8 cellular contexts compared by ENCODE assay signal in the genomic region with DNA sequence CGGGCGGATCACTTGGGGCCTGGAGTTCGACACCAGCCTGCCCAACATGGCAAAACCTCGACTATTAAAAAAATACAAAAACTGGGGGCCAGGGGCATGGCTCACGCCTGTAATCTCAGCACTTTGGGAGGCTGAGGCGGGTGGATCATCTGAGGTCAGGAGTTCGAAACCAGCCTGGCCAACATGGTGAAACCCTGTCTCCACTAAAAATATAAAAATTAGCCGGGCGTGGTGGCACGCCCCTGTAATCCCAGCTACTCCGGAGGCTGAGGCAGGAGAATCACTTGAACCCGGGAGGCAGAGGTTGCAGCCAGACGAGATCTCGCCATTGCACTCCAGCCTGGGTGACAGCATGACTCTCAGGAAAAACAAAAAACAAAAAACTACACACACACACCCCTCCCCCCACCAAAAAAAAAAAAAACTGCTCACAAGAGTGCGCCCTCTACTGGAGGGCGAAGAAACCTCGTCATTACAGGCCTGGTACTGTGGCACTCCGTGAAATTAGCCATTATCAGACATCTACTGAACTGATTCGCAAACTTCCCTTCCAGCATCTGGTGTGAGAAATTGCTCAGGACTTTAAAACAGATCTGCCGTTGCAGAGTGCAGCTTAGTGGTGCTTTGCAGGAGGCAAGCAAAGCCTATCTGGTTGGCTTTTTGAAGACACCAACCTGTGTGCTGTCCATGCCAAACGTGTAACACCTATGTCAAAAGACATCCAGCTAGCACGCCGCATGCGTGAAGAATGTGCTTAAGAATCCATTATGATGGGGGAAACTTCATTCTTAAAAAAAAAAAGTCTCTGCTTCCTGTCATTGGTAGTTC. TPM values are rescaled to one million over a fixed set of nuclear protein-coding genes. Genes with fewer than 3 reads are reported as not detected.
DNase-seq lines count a peak whose midpoint lies in the region; ATAC-seq, FAIRE-seq and TF ChIP-seq lines count a peak whose summit lies in the region.

No MANE protein-coding gene starts in this region.

- no peaks in the 10 kb centered on the region for H3K27me3 Mint-ChIP-seq in activated CD4-positive, alpha-beta T cell treated with anti-CD3 and anti-CD28 coated beads, Interleukin-2, amount 10 ng/mL, durations not matched to agents 7 days and 5 days
- peaks cover 4% of the 10 kb centered on the region for H3K27me3 Mint-ChIP-seq in dendritic cell treated with granulocyte-macrophage colony-stimulating factor and Interleukin-4, amounts not matched to agents 40 ng/mL and 50 ng/mL, for 4 days
- H3K27me3 Mint-ChIP-seq in memory B cell = no peaks in the 10 kb centered on the region

- H3K9me3 ChIP-seq in BLaER1 treated with 17β-estradiol and CSF1 and Interleukin-3, amounts not matched to agents 10 nM and 100 nM (replicated peaks in 1 of 11) = no peaks in the 10 kb centered on the region

- intact Hi-C loops in dendritic cell treated with granulocyte-macrophage colony-stimulating factor and Interleukin-4, amounts not matched to agents 40 ng/mL and 50 ng/mL, for 4 days (cut with micrococcal nuclease) = loop anchor here (2.0 kb wide), 1 partner anchor 174 kb away; no protein-coding TSS in a partner anchor

- H3K9ac ChIP-seq in BLaER1 treated with 17β-estradiol and CSF1 and Interleukin-3, amounts not matched to agents 10 nM and 100 nM = peak overlapping the region in 5 of 11 experiments; percentile 16 to 47 (median 26); a peak in 4 of 22 replicates

- peaks cover 16 to 41% (median 28%) of the 10 kb centered on the region in 10 experiments for H3K4me1 ChIP-seq in BLaER1 treated with 17β-estradiol and CSF1 and Interleukin-3, amounts not matched to agents 10 nM and 100 nM

- H3K4me3 Mint-ChIP-seq in activated CD4-positive, alpha-beta T cell treated with anti-CD3 and anti-CD28 coated beads, Interleukin-2, amount 10 ng/mL, durations not matched to agents 7 days and 5 days = no peak overlapping the region
- H3K4me3 Mint-ChIP-seq in dendritic cell treated with granulocyte-macrophage colony-stimulating factor and Interleukin-4, amounts not matched to agents 40 ng/mL and 50 ng/mL, for 4 days = peak overlapping the region; percentile 37
- H3K4me3 Mint-ChIP-seq in memory B cell = peak overlapping the region; percentile 9

- H3K27me3 ChIP-seq in BLaER1 treated with 17β-estradiol and CSF1 and Interleukin-3, amounts not matched to agents 10 nM and 100 nM = no peaks in the 10 kb centered on the region

- ATAC-seq in memory B cell (ENCODE audit: low read depth) (peak; percentile 84), HG02938 (IDR thresholded peaks at IDR 0.05; ENCODE audit: unreplicated experiment) (no peak)

- H3K4me1 Mint-ChIP-seq in activated CD4-positive, alpha-beta T cell treated with anti-CD3 and anti-CD28 coated beads, Interleukin-2, amount 10 ng/mL, durations not matched to agents 7 days and 5 days = peaks cover 23% of the 10 kb centered on the region
- peaks cover 31% of the 10 kb centered on the region for H3K4me1 Mint-ChIP-seq in dendritic cell treated with granulocyte-macrophage colony-stimulating factor and Interleukin-4, amounts not matched to agents 40 ng/mL and 50 ng/mL, for 4 days (ENCODE audit: low read depth)
- H3K4me1 Mint-ChIP-seq in memory B cell = peaks cover 10% of the 10 kb centered on the region

- TF ChIP-seq POLR2A in H54 (IDR thresholded peaks at IDR 0.05; ENCODE audit: low read depth, low read length) = no peak

- peak overlapping the region in 8 of 11 experiments; percentile 32 to 70 (median 53); a peak in 14 of 22 replicates for H3K27ac ChIP-seq in BLaER1 treated with 17β-estradiol and CSF1 and Interleukin-3, amounts not matched to agents 10 nM and 100 nM

- peak; percentile 69 for FAIRE-seq in H54 (lab: Jason Lieb, UNC)

- CTCF ChIA-PET in activated CD4-positive, alpha-beta T cell treated with anti-CD3 and anti-CD28 coated beads, Interleukin-2, amount 10 ng/mL, durations not matched to agents 7 days and 5 days (lab: Charles Lee) = interaction anchor here (0.5 to 1.6 kb wide), 8 partner anchors 24 to 161 kb away, joined by 3 to 4 read pairs (median 3); partner anchors contain the start of gene SLC22A17

- H3K36me3 Mint-ChIP-seq in activated CD4-positive, alpha-beta T cell treated with anti-CD3 and anti-CD28 coated beads, Interleukin-2, amount 10 ng/mL, durations not matched to agents 7 days and 5 days (ENCODE audit: low read depth) = peaks cover 21% of the 10 kb centered on the region
- H3K36me3 Mint-ChIP-seq in dendritic cell treated with granulocyte-macrophage colony-stimulating factor and Interleukin-4, amounts not matched to agents 40 ng/mL and 50 ng/mL, for 4 days (ENCODE audit: low read depth) = peaks cover 39% of the 10 kb centered on the region
- H3K36me3 Mint-ChIP-seq in memory B cell = peaks cover 4% of the 10 kb centered on the region

- peak overlapping the region in 9 of 11 experiments; percentile 10 to 61 (median 31); a peak in 11 of 22 replicates for H3K4me2 ChIP-seq in BLaER1 treated with 17β-estradiol and CSF1 and Interleukin-3, amounts not matched to agents 10 nM and 100 nM

- POLR2A ChIA-PET in activated CD4-positive, alpha-beta T cell treated with anti-CD3 and anti-CD28 coated beads, Interleukin-2, amount 10 ng/mL, durations not matched to agents 7 days and 5 days (lab: Charles Lee) = no interaction called here

- no peaks in the 10 kb centered on the region for H4K20me1 ChIP-seq in BLaER1 treated with 17β-estradiol and CSF1 and Interleukin-3, amounts not matched to agents 10 nM and 100 nM

- peak overlapping the region; percentile 80 for H3K27ac Mint-ChIP-seq in activated CD4-positive, alpha-beta T cell treated with anti-CD3 and anti-CD28 coated beads, Interleukin-2, amount 10 ng/mL, durations not matched to agents 7 days and 5 days
- H3K27ac Mint-ChIP-seq in dendritic cell treated with granulocyte-macrophage colony-stimulating factor and Interleukin-4, amounts not matched to agents 40 ng/mL and 50 ng/mL, for 4 days = peak overlapping the region; percentile 69
- peak overlapping the region; percentile 53 for H3K27ac Mint-ChIP-seq in memory B cell

- no peak overlapping the region for H3K4me3 ChIP-seq in BLaER1 treated with 17β-estradiol and CSF1 and Interleukin-3, amounts not matched to agents 10 nM and 100 nM

- H3K9me3 Mint-ChIP-seq in activated CD4-positive, alpha-beta T cell treated with anti-CD3 and anti-CD28 coated beads, Interleukin-2, amount 10 ng/mL, durations not matched to agents 7 days and 5 days = no peaks in the 10 kb centered on the region
- no peaks in the 10 kb centered on the region for H3K9me3 Mint-ChIP-seq in dendritic cell treated with granulocyte-macrophage colony-stimulating factor and Interleukin-4, amounts not matched to agents 40 ng/mL and 50 ng/mL, for 4 days
- no peaks in the 10 kb centered on the region for H3K9me3 Mint-ChIP-seq in memory B cell

- DNase-seq in H54 (ENCODE audit: insufficient read length, low spot score) (no peak), NCI-H460 (ENCODE audit: extremely low read depth, low read depth) (peak; percentile 61), memory B cell (ENCODE audit: low spot score in 2 of 2) (peak; percentile 52 to 69), superior temporal gyrus (ENCODE audit: extremely low spot score) (peak; percentile 82)
- peak; percentile 62 for DNase-seq in activated CD4-positive, alpha-beta T cell treated with anti-CD3 and anti-CD28 coated beads, Interleukin-2, amount 10 ng/mL, durations not matched to agents 7 days and 5 days

- H3K36me3 ChIP-seq in BLaER1 treated with 17β-estradiol and CSF1 and Interleukin-3, amounts not matched to agents 10 nM and 100 nM = peaks cover 14 to 34% (median 21%) of the 10 kb centered on the region in 11 experiments; a peak in 17 of 22 replicates

RNA-seq across cellular contexts. Expression of gene PPP1R3E, which starts 7.7 kb away (rescaled TPM):
- total RNA-seq in NCI-H460 (2014; rRNA removed; shearing (Covaris generic)) = 6.8 and 7.5 TPM in 2 replicates
- 27.0 and 28.8 TPM in 2 replicates for polyA plus RNA-seq in NCI-H460 (2014; cell fraction: nucleus; rRNA removed)
- 10 to 100 TPM; 38.6 to 49.2 TPM for total RNA-seq in activated CD4-positive, alpha-beta T cell treated with anti-CD3 and anti-CD28 coated beads, Interleukin-2, amount 10 ng/mL, durations not matched to agents 7 days and 5 days

RNA-seq across cellular contexts. Expression of gene HOMEZ, which starts 9.0 kb away (rescaled TPM):
- 7.1 and 7.8 TPM in 2 replicates for total RNA-seq in NCI-H460 (2014; rRNA removed; shearing (Covaris generic))
- polyA plus RNA-seq in NCI-H460 (2014; cell fraction: nucleus; rRNA removed) = 6.1 and 6.5 TPM in 2 replicates
- 10 to 100 TPM; 11.4 TPM for total RNA-seq in activated CD4-positive, alpha-beta T cell treated with anti-CD3 and anti-CD28 coated beads, Interleukin-2, amount 10 ng/mL, durations not matched to agents 7 days and 5 days

RNA-seq across cellular contexts. Expression of gene BCL2L2, which starts 11.7 kb away (rescaled TPM):
- 21.2 and 25.9 TPM in 2 replicates for total RNA-seq in NCI-H460 (2014; rRNA removed; shearing (Covaris generic))
- 42.3 and 49.4 TPM in 2 replicates for polyA plus RNA-seq in NCI-H460 (2014; cell fraction: nucleus; rRNA removed)
- total RNA-seq in activated CD4-positive, alpha-beta T cell treated with anti-CD3 and anti-CD28 coated beads, Interleukin-2, amount 10 ng/mL, durations not matched to agents 7 days and 5 days = 1 to 10 TPM; 1.7 to 3.2 TPM

RNA-seq across cellular contexts. Expression of gene PABPN1, which starts 26.3 kb away (rescaled TPM):
- total RNA-seq in NCI-H460 (2014; rRNA removed; shearing (Covaris generic)) = 70.8 and 90.2 TPM in 2 replicates
- polyA plus RNA-seq in NCI-H460 (2014; cell fraction: nucleus; rRNA removed) = 321 and 389 TPM in 2 replicates
- 100 to 1,000 TPM; 203 to 208 TPM for total RNA-seq in activated CD4-positive, alpha-beta T cell treated with anti-CD3 and anti-CD28 coated beads, Interleukin-2, amount 10 ng/mL, durations not matched to agents 7 days and 5 days

RNA-seq across cellular contexts. Expression of gene RNF212B, which starts 57.2 kb away (rescaled TPM):
- not detected in 2 replicates for total RNA-seq in NCI-H460 (2014; rRNA removed; shearing (Covaris generic))
- not detected in 2 replicates for polyA plus RNA-seq in NCI-H460 (2014; cell fraction: nucleus; rRNA removed)
- not detected for total RNA-seq in activated CD4-positive, alpha-beta T cell treated with anti-CD3 and anti-CD28 coated beads, Interleukin-2, amount 10 ng/mL, durations not matched to agents 7 days and 5 days
